In the genomic region with DNA sequence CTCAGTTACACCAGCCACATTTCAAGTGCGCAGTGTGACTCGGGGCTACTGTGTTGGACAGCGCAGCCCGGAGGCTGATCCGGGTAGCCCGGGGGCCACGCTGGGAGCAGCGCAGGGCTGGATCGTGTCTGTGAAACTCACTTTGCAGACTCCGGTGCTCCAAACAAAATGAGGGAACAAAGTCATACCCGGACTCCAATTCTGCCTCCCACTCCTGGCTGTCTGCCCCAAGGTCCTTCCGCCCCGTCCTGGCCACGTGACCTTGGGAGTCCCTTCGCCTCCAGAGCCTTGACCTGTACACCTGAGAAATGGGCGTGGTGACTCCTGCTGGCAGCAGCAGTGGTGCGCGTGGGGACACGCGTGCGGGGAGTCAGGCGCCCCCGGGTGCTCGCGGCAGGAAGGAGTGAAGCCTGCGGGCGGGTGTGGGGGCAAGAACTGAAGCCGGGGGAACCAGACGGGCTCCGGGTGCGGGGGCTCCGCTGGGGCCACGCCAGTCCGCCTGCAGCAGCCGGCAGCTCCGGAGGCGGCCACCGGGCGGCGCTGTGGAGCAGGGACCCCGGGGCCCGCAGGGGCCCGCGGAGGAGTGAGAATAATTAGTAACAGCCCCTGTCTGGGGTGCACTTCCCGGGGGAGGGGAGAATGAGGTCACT, we compare ENCODE assay signal across 8 cellular contexts. TPM values are rescaled to one million over a fixed set of nuclear protein-coding genes. Genes with fewer than 3 reads are reported as not detected.
DNase-seq lines count a peak whose midpoint lies in the region; ATAC-seq, FAIRE-seq and TF ChIP-seq lines count a peak whose summit lies in the region.

No MANE protein-coding gene starts in this region.

- in situ Hi-C loops in K562 (cut with MboI), result no loop called here

- H4K20me1 ChIP-seq in DOHH2 (ENCODE audit: control insufficient read depth, insufficient read depth, low read depth, low read length), result no peaks in the 10 kb centered on the region
- no peaks in the 10 kb centered on the region for H4K20me1 ChIP-seq in K562 (replicated peaks; ENCODE audit: control insufficient read depth, insufficient read depth, low read length)

- CTCF ChIA-PET in K562 (lab: Yijun Ruan, JAX; ENCODE audit: low intra/inter-chr PET ratio), result no interaction called here

- no peaks in the 10 kb centered on the region for H3F3A ChIP-seq in DOHH2 (ENCODE audit: control insufficient read depth, insufficient read depth)

- H3K9ac ChIP-seq in K562 (ENCODE audit: insufficient read depth in 1 of 2, low read depth in 2 of 2, low read length in 2 of 2) (peak overlapping the region; percentile 4 to 86; a peak in 3 of 4 replicates), kidney (ENCODE audit: low read length in 2 of 2) (no peak overlapping the region)

- no peak for FAIRE-seq in K562 (lab: Jason Lieb, UNC)
- no peak for FAIRE-seq in kidney (lab: Jason Lieb, UNC)

- H3K27ac ChIP-seq in DOHH2 (ENCODE audit: low read depth, low read length) (no peak overlapping the region), K562 (ENCODE audit: extremely low read depth, low read depth, low read length) (no peak overlapping the region), kidney (ENCODE audit: low read depth in 2 of 2, low read length in 2 of 2) (no peak overlapping the region)

- TF ChIP-seq CTCF in DOHH2 (IDR thresholded peaks at IDR 0.05; ENCODE audit: low read depth, low read length, poor library complexity, severe bottlenecking) (peak; percentile 86), K562 (IDR thresholded peaks at IDR 0.05 in 2 of 3, conservative IDR thresholded peaks at IDR 0.05 in 1 of 3; ENCODE audit: insufficient read depth in 2 of 3, low read depth in 1 of 3, low read length in 3 of 3) (peak; percentile 66 to 81 (median 79)), kidney (IDR thresholded peaks at IDR 0.05; ENCODE audit: borderline replicate concordance, extremely low read depth, insufficient read depth) (peak; percentile 49)

- no peaks in the 10 kb centered on the region for H3K27me3 ChIP-seq in DOHH2 (ENCODE audit: control insufficient read depth, low read length)
- no peaks in the 10 kb centered on the region for H3K27me3 ChIP-seq in K562 (ENCODE audit: control insufficient read depth in 2 of 2, insufficient read depth in 2 of 2, low read length in 2 of 2)

- no TSS peak for BruUV-seq in K562 (replicated peaks; lab: Mats Ljungman, UMichigan)

- H3K79me2 ChIP-seq in DOHH2 (ENCODE audit: control insufficient read depth, low read length) (no peaks in the 10 kb centered on the region), K562 (ENCODE audit: control insufficient read depth, insufficient read depth, low read length) (no peaks in the 10 kb centered on the region)

- POLR2A ChIA-PET in K562 (lab: Yijun Ruan, JAX), result no interaction called here

- H3K36me3 ChIP-seq in DOHH2 (ENCODE audit: control insufficient read depth, low read length) (no peaks in the 10 kb centered on the region), K562 (ENCODE audit: control insufficient read depth, insufficient read depth, low read length) (no peaks in the 10 kb centered on the region), kidney (ENCODE audit: control insufficient read depth in 1 of 2, insufficient read depth in 2 of 2, low read length in 2 of 2) (no peaks in the 10 kb centered on the region)

- TF ChIP-seq POLR2A in K562 (conservative IDR thresholded peaks at IDR 0.05), result no peak

- H3K4me3 ChIP-seq in DOHH2 (ENCODE audit: low read length), result 0 out of 2 replicates have a peak overlapping the region, but pooled peaks have one; percentile 35
- H3K4me3 ChIP-seq in K562, result peak overlapping the region; percentile 27
- H3K4me3 ChIP-seq in kidney (ENCODE audit: low read length in 2 of 2), result peak overlapping the region in 1 of 2 donors; percentile 39

- TF ChIP-seq EP300 in K562 (IDR thresholded peaks at IDR 0.05; ENCODE audit: low read length), result no peak

- ATAC-seq in K562 (peak; percentile 93), HG02759 (IDR thresholded peaks at IDR 0.05; ENCODE audit: unreplicated experiment) (no peak)

- H3K9me3 ChIP-seq in DOHH2 (ENCODE audit: control insufficient read depth, insufficient read depth, low read length) (no peaks in the 10 kb centered on the region), K562 (replicated peaks; ENCODE audit: control insufficient read depth, insufficient read depth, low read depth, low read length) (no peaks in the 10 kb centered on the region), kidney (ENCODE audit: control insufficient read depth in 1 of 2, low read length in 2 of 2) (no peaks in the 10 kb centered on the region)

- H2AFZ ChIP-seq in K562 (ENCODE audit: low read depth, low read length), result peak overlapping the region; percentile 57

- WGBS in K562 (ENCODE audit: insufficient coverage, low coverage, missing lambda C conversion rate), result 5% methylated on average over 33 of the region's 45 CpGs

- no peaks in the 10 kb centered on the region for H3K9me2 ChIP-seq in DOHH2 (replicated peaks; ENCODE audit: control insufficient read depth, low read length)

- intact Hi-C loops in K562 (cut with micrococcal nuclease), result loop anchor here (5.0 kb wide), 1 partner anchor 160 kb away; the partner anchor contains the start of gene DMC1
- intact Hi-C loops in kidney (cut with DNase I), result no loop called here

- no peaks in the 10 kb centered on the region for H3K9me1 ChIP-seq in K562 (ENCODE audit: control insufficient read depth, insufficient read depth, low read length)

- DNase-seq in RPMI8226 (peak; percentile 86), K562 (ENCODE audit: extremely low read depth in 1 of 4, low spot score in 3 of 4) (peak; percentile 50 to 84 (median 83)), kidney (peak; percentile 69), medulla oblongata (ENCODE audit: extremely low spot score) (no peak), superior temporal gyrus (ENCODE audit: extremely low spot score) (no peak)
- peak; percentile 19 for DNase-seq in stimulated activated CD8-positive, alpha-beta memory T cell treated with anti-CD3 and anti-CD28 coated beads, Interleukin-7, amount 100 ng/mL, for 24 hours (ENCODE audit: low read depth)

- TF ChIP-seq RAD21 in K562 (CRISPR knock-in tag; conservative IDR thresholded peaks at IDR 0.05 in 1 of 2, IDR thresholded peaks at IDR 0.05 in 1 of 2), result peak in 1 of 2 experiments; percentile 61; a peak in 3 of 4 replicates

- peak overlapping the region; percentile 43 for H3K4me2 ChIP-seq in DOHH2 (ENCODE audit: low read length)
- peak overlapping the region; percentile 67 for H3K4me2 ChIP-seq in K562 (ENCODE audit: insufficient read depth, low read length)

- H3K4me1 ChIP-seq in DOHH2 (ENCODE audit: control insufficient read depth, low read length) (peaks cover 8% of the 10 kb centered on the region), K562 (replicated peaks in 1 of 2; ENCODE audit: control insufficient read depth in 2 of 2, insufficient read depth in 2 of 2, low read length in 2 of 2) (peaks cover 0 to 15% of the 10 kb centered on the region in 2 experiments; a peak in 2 of 5 replicates), kidney (ENCODE audit: control insufficient read depth in 1 of 2, insufficient read depth in 1 of 2, low read depth in 1 of 2, low read length in 2 of 2) (peaks cover 3 to 6% of the 10 kb centered on the region in 2 donors)

TF ChIP-seq in K562, 482 proteins besides CTCF, POLR2A, EP300 and RAD21 (continues in another document):
- TF ChIP-seq TOE1 (IDR thresholded peaks at IDR 0.05; ENCODE audit: borderline replicate concordance) (peak; percentile 50; the same call in 1 of the 2 replicates), TOE1 (CRISPR knock-in tag; IDR thresholded peaks at IDR 0.05; ENCODE audit: borderline replicate concordance, low read depth) (no peak), CBX1 (IDR thresholded peaks at IDR 0.05; ENCODE audit: low read depth) (0 out of 2 replicates have a peak, but pooled peaks have one; percentile 24)

RNA-seq across cellular contexts. Expression of gene KCNJ4, which starts 42.4 kb away (rescaled TPM):
- 0.23 TPM in 1 of 2 replicates, not detected in the other for total RNA-seq in K562 (2011; cell fraction: chromatin; rRNA removed; ENCODE audit: low replicate concordance)
- total RNA-seq in K562 (2011; cell fraction: nucleolus; rRNA removed), result 0.26 and 0.33 TPM in 2 replicates
- total RNA-seq in K562 (2011; cell fraction: nucleoplasm; rRNA removed), result not detected in 2 replicates
- 0.09 and 0.41 TPM in 2 replicates for total RNA-seq in K562 (2014; rRNA removed)
- not detected in 2 replicates for total RNA-seq in K562 (2014; rRNA removed; fragmentation: Illumina TruSeq; extraction: Trizol)
- not detected in 2 replicates for total RNA-seq in K562 (2015; rRNA removed; fragmentation: Illumina TruSeq; extraction: Trizol)
- 0.13 and 0.55 TPM in 2 replicates for total RNA-seq in K562 (2021)
- 0.07 and 0.18 TPM in 2 replicates for polyA plus RNA-seq in K562 (2011; rRNA removed)
- 0.13 and 0.24 TPM in 2 replicates for polyA plus RNA-seq in K562 (2011; cell fraction: cytosol; rRNA removed)
- 0.10 TPM in 2 replicates for polyA plus RNA-seq in K562 (2011; cell fraction: nucleus; rRNA removed)
- polyA plus RNA-seq in K562 (2012), result 0.07 and 0.15 TPM in 2 replicates
- 0.07 and 0.28 TPM in 2 replicates for polyA plus RNA-seq in K562 (2014; fragmentation: Illumina TruSeq; extraction: Trizol)
- not detected for polyA plus RNA-seq in K562 (2014; fragmentation: Nextera tagmentation; extraction: Ambion mirVana)
- 0.20 and 0.27 TPM in 2 replicates for polyA plus RNA-seq in K562 (2014; rRNA removed)
- polyA minus RNA-seq in K562 (2011; rRNA and poly(A)+ RNA removed), result 0.09 TPM in 1 of 2 replicates, not detected in the other
- 0.38 TPM in 1 of 2 replicates, not detected in the other for polyA minus RNA-seq in K562 (2011; cell fraction: cytosol; rRNA and poly(A)+ RNA removed)
- 0.22 TPM in 1 of 2 replicates, not detected in the other for polyA minus RNA-seq in K562 (2011; cell fraction: nucleus; rRNA and poly(A)+ RNA removed)
- 0.13 TPM for total RNA-seq in kidney
- not detected for polyA plus RNA-seq in kidney (ENCODE audit: insufficient read depth, low read depth, low replicate concordance)

RNA-seq across cellular contexts. Expression of gene KDELR3, which starts 55.3 kb away (rescaled TPM):
- 28.0 and 28.7 TPM in 2 replicates for total RNA-seq in K562 (2011; cell fraction: chromatin; rRNA removed; ENCODE audit: low replicate concordance)
- 33.2 and 33.5 TPM in 2 replicates for total RNA-seq in K562 (2011; cell fraction: nucleolus; rRNA removed)
- total RNA-seq in K562 (2011; cell fraction: nucleoplasm; rRNA removed), result 37.2 and 51.0 TPM in 2 replicates
- total RNA-seq in K562 (2014; rRNA removed), result 8.8 and 10.9 TPM in 2 replicates
- 9.6 and 10.8 TPM in 2 replicates for total RNA-seq in K562 (2014; rRNA removed; fragmentation: Illumina TruSeq; extraction: Trizol)
- total RNA-seq in K562 (2015; rRNA removed; fragmentation: Illumina TruSeq; extraction: Trizol), result 7.1 and 7.4 TPM in 2 replicates
- 10.6 and 12.2 TPM in 2 replicates for total RNA-seq in K562 (2021)
- 44.8 and 49.1 TPM in 2 replicates for polyA plus RNA-seq in K562 (2011; rRNA removed)
- 32.6 and 47.4 TPM in 2 replicates for polyA plus RNA-seq in K562 (2011; cell fraction: cytosol; rRNA removed)
- 8.3 and 16.8 TPM in 2 replicates for polyA plus RNA-seq in K562 (2011; cell fraction: nucleus; rRNA removed)
- 11.4 and 20.4 TPM in 2 replicates for polyA plus RNA-seq in K562 (2012)
- polyA plus RNA-seq in K562 (2014; fragmentation: Illumina TruSeq; extraction: Trizol), result 18.7 and 23.6 TPM in 2 replicates
- 1 to 10 TPM; 7.6 to 8.5 TPM for polyA plus RNA-seq in K562 (2014; fragmentation: Nextera tagmentation; extraction: Ambion mirVana)
- polyA plus RNA-seq in K562 (2014; rRNA removed), result 13.7 and 19.7 TPM in 2 replicates
- 21.7 and 25.7 TPM in 2 replicates for polyA minus RNA-seq in K562 (2011; rRNA and poly(A)+ RNA removed)
- polyA minus RNA-seq in K562 (2011; cell fraction: cytosol; rRNA and poly(A)+ RNA removed), result 8.5 and 11.5 TPM in 2 replicates
- polyA minus RNA-seq in K562 (2011; cell fraction: nucleus; rRNA and poly(A)+ RNA removed), result 4.0 and 8.4 TPM in 2 replicates
- total RNA-seq in kidney, result 16.7 TPM
- 11.4 TPM for polyA plus RNA-seq in kidney (ENCODE audit: insufficient read depth, low read depth, low replicate concordance)

Comparison
In these comparisons a context has a peak if more than half of its experiments do, and no peak if none do; other contexts are left out.
1. DNase-seq: peak in RPMI8226 (single experiment), K562 (4 of 4), kidney (single experiment) and stimulated activated CD8-positive, alpha-beta memory T cell treated with anti-CD3 and anti-CD28 coated beads, Interleukin-7, amount 100 ng/mL, for 24 hours (single experiment); none in medulla oblongata (single experiment) and superior temporal gyrus (single experiment).
2. H3K9ac ChIP-seq: peak in K562 (2 of 2); none in kidney (0 of 2).
3. Peak in every context shown above with its lines, with median percentiles within 50 percentile points of each other: CTCF ChIP-seq.